29 cellular contexts compared by ENCODE assay signal in the genomic region with DNA sequence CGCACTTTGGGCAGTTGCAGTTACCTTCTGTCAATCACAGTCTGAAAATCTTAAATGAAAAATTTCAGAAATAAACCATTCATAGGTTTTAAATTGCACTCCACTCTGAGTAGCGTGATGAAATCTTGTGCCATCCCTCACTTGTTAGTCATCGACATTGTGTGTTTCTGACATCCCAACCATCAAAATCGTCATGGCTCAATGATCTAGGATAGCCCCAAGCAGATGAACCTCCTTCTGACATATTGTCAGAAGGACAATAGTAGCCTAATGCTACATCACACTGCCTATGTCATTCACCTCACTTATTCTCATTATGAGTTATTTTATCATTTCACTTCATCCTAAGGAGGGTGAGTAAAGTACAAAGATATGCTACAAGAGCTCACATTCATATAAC.
DNase-seq lines count a peak whose midpoint lies in the region; ATAC-seq, FAIRE-seq and TF ChIP-seq lines count a peak whose summit lies in the region.
"Had no signal": no experiment of that assay in that cellular context is flagged by ENCODE, and none has a peak within 500 bp of the region (broad histone marks: within the 10 kb centered on the region; RNA-seq: fewer than 3 reads in every experiment).

No MANE protein-coding gene starts in this region.

- no TSS peak for BruUV-seq in HepG2 (replicated peaks; lab: Mats Ljungman, UMichigan)

- in situ Hi-C loops in HepG2 (cut with HindIII; ENCODE audit: extremely low pct_ligation_motif_present, low pct_unique_long_range_greater_than_20kb): no loop called here

- peaks cover 2% of the 10 kb centered on the region for H3K4me1 Mint-ChIP-seq in activated CD8-positive, alpha-beta memory T cell treated with anti-CD3 and anti-CD28 coated beads, Interleukin-2, amount 10 ng/mL, durations not matched to agents 7 days and 5 days

- intact Hi-C loops in HepG2 (cut with micrococcal nuclease; ENCODE audit: unreplicated experiment): no loop called here
- intact Hi-C loops in right lobe of liver (cut with DNase I): no loop called here

- H3K9ac ChIP-seq in HepG2 (ENCODE audit: insufficient read depth, low read depth, low read length): no peak overlapping the region

- H3K9me3 Mint-ChIP-seq in activated CD8-positive, alpha-beta memory T cell treated with anti-CD3 and anti-CD28 coated beads, Interleukin-2, amount 10 ng/mL, durations not matched to agents 7 days and 5 days (ENCODE audit: low read depth): no peaks in the 10 kb centered on the region
- H3K9me3 Mint-ChIP-seq: activated CD4-positive, alpha-beta memory T cell treated with anti-CD3 and anti-CD28 coated beads for 36 hours; activated naive CD8-positive, alpha-beta T cell treated with anti-CD3 and anti-CD28 coated beads, Interleukin-2, amount 10 ng/mL, durations not matched to agents 7 days and 5 days; T-cell had no signal

- H3K4me3 ChIP-seq in HepG2 (replicated peaks in 1 of 3; ENCODE audit: insufficient read depth in 1 of 3, low read depth in 2 of 3, low read length in 3 of 3): no peak overlapping the region
- no peak overlapping the region for H3K4me3 ChIP-seq in right lobe of liver
- H3K4me3 ChIP-seq in bronchial epithelial cell (ENCODE audit: low read depth, low read length): no peak overlapping the region
- no peak overlapping the region for H3K4me3 ChIP-seq in right atrium auricular region
- H3K4me3 ChIP-seq: A549, GM12878, heart left ventricle, psoas muscle, SJSA1, smooth muscle cell had no signal

- no peaks in the 10 kb centered on the region for H3K9me3 ChIP-seq in HepG2 (ENCODE audit: low read length)
- no peaks in the 10 kb centered on the region for H3K9me3 ChIP-seq in right lobe of liver
- H3K9me3 ChIP-seq in right atrium auricular region: no peaks in the 10 kb centered on the region
- H3K9me3 ChIP-seq: A549, Caco-2, heart left ventricle, neutrophil, psoas muscle, SJSA1 had no signal

- TF ChIP-seq POLR2A in HepG2 (IDR thresholded peaks at IDR 0.05; ENCODE audit: insufficient read depth in 1 of 2, low read depth in 2 of 2, low read length in 2 of 2) (no peak), right lobe of liver (IDR thresholded peaks at IDR 0.05) (no peak)

- no peak overlapping the region for H3K4me2 ChIP-seq in HepG2 (ENCODE audit: low read depth, low read length)
- H3K4me2 ChIP-seq: A549, smooth muscle cell had no signal

- no peak overlapping the region for H3K4me3 Mint-ChIP-seq in activated CD8-positive, alpha-beta memory T cell treated with anti-CD3 and anti-CD28 coated beads, Interleukin-2, amount 10 ng/mL, durations not matched to agents 7 days and 5 days
- H3K4me3 Mint-ChIP-seq: activated CD4-positive, alpha-beta memory T cell treated with anti-CD3 and anti-CD28 coated beads for 36 hours; activated naive CD8-positive, alpha-beta T cell treated with anti-CD3 and anti-CD28 coated beads, Interleukin-2, amount 10 ng/mL, durations not matched to agents 7 days and 5 days; T-cell had no signal

- POLR2A ChIA-PET in HepG2 (lab: Yijun Ruan, JAX): no interaction called here

- H3K36me3 Mint-ChIP-seq in activated CD8-positive, alpha-beta memory T cell treated with anti-CD3 and anti-CD28 coated beads, Interleukin-2, amount 10 ng/mL, durations not matched to agents 7 days and 5 days: no peaks in the 10 kb centered on the region
- H3K36me3 Mint-ChIP-seq: activated CD4-positive, alpha-beta memory T cell treated with anti-CD3 and anti-CD28 coated beads for 36 hours; activated naive CD8-positive, alpha-beta T cell treated with anti-CD3 and anti-CD28 coated beads, Interleukin-2, amount 10 ng/mL, durations not matched to agents 7 days and 5 days; T-cell had no signal

- no peak for TF ChIP-seq CTCF in HepG2 (CRISPR knock-in tag; IDR thresholded peaks at IDR 0.05)
- TF ChIP-seq CTCF in right lobe of liver (IDR thresholded peaks at IDR 0.05): no peak
- no peak for TF ChIP-seq CTCF in bronchial epithelial cell (IDR thresholded peaks at IDR 0.05; ENCODE audit: insufficient read depth, low read length, severe bottlenecking)
- no peak for TF ChIP-seq CTCF in right atrium auricular region (IDR thresholded peaks at IDR 0.05)

- ATAC-seq in HepG2: no peak
- ATAC-seq in right lobe of liver: no peak
- no peak for ATAC-seq in GM18907 (IDR thresholded peaks at IDR 0.05; ENCODE audit: unreplicated experiment)
- no peak for ATAC-seq in activated CD8-positive, alpha-beta memory T cell treated with anti-CD3 and anti-CD28 coated beads, Interleukin-2, amount 10 ng/mL, durations not matched to agents 7 days and 5 days
- ATAC-seq: A549; activated CD4-positive, CD25-positive, alpha-beta regulatory T cell treated with anti-CD3 and anti-CD28 coated beads, Interleukin-2, amount 50 U/mL, for 24 hours; GM12878; heart left ventricle; left lobe of liver; psoas muscle; T-cell had no signal

- CTCF ChIA-PET in HepG2 (lab: Yijun Ruan, JAX; ENCODE audit: low intra/inter-chr PET ratio, low total read pairs): no interaction called here
- CTCF ChIA-PET in activated CD8-positive, alpha-beta memory T cell treated with anti-CD3 and anti-CD28 coated beads, Interleukin-2, amount 10 ng/mL, durations not matched to agents 7 days and 5 days (lab: Charles Lee): interaction anchor here (0.7 kb wide), 1 partner anchor 21 kb away, joined by 3 read pairs; no protein-coding TSS in a partner anchor

- H2AFZ ChIP-seq in HepG2 (ENCODE audit: low read length): no peak overlapping the region

- no peak overlapping the region for H3K27ac ChIP-seq in HepG2 (ENCODE audit: extremely low read length, insufficient read depth, low read length)
- H3K27ac ChIP-seq in right lobe of liver: no peak overlapping the region
- no peak overlapping the region for H3K27ac ChIP-seq in right atrium auricular region
- H3K27ac ChIP-seq: A549, heart left ventricle, neutrophil, psoas muscle, SJSA1 had no signal

- H3K79me2 ChIP-seq in HepG2 (ENCODE audit: insufficient read depth, low read length): no peaks in the 10 kb centered on the region

- H3K36me3 ChIP-seq in HepG2 (replicated peaks in 1 of 2; ENCODE audit: control insufficient read depth in 1 of 2, insufficient read depth in 2 of 2, low read length in 2 of 2) (peaks cover 10 to 24% of the 10 kb centered on the region in 2 experiments; a peak in 4 of 5 replicates), right lobe of liver (no peaks in the 10 kb centered on the region), bronchial epithelial cell (ENCODE audit: control insufficient read depth, insufficient read depth, low read length) (no peaks in the 10 kb centered on the region), right atrium auricular region (no peaks in the 10 kb centered on the region)
- H3K36me3 ChIP-seq: heart left ventricle, neutrophil, SJSA1 had no signal

- DNase-seq in HepG2 (ENCODE audit: low spot score) (no peak), right lobe of liver (no peak), bronchial epithelial cell (ENCODE audit: low read depth) (peak; percentile 59), iris pigment epithelial cell (ENCODE audit: low read depth) (peak; percentile 73), NCI-H2081 (lab: John Stamatoyannopoulos, UW) (no peak), right atrium auricular region (ENCODE audit: low spot score) (no peak)
- no peak for DNase-seq in activated CD8-positive, alpha-beta memory T cell treated with anti-CD3 and anti-CD28 coated beads, Interleukin-2, amount 10 ng/mL, durations not matched to agents 7 days and 5 days
- DNase-seq: activated CD4-positive, alpha-beta memory T cell treated with anti-CD3 and anti-CD28 coated beads for 36 hours; activated effector memory CD4-positive, alpha-beta T cell treated with anti-CD3 and anti-CD28 coated beads, Interleukin-2, amount 50 U/mL, for 16 hours; activated naive CD8-positive, alpha-beta T cell treated with anti-CD3 and anti-CD28 coated beads, Interleukin-2, amount 10 ng/mL, durations not matched to agents 7 days and 5 days; Caco-2; DND-41; effector CD8-positive, alpha-beta T cell; heart left ventricle; mesendoderm; NCI-H1105 treated with DMSO at 0.1 percent for 48 hours; NCI-H2081 treated with DMSO at 0.1 percent for 48 hours; NCI-H446; psoas muscle; stimulated activated CD4-positive, alpha-beta T cell treated with anti-CD3 and anti-CD28 coated beads, Interleukin-2, amount 100 ng/mL, for 24 hours; T-cell had no signal

- over 99% methylated on average over 4 of the region's 4 CpGs for WGBS in HepG2 (ENCODE audit: low lambda C conversion rate)
- 88% methylated on average over 4 of the region's 4 CpGs for WGBS in right lobe of liver (ENCODE audit: insufficient coverage, low coverage, low lambda C conversion rate, missing lambda C conversion rate)

- TF ChIP-seq EP300 in HepG2 (IDR thresholded peaks at IDR 0.05; ENCODE audit: low read depth in 2 of 2, low read length in 2 of 2) (no peak), HepG2 (CRISPR knock-in tag; IDR thresholded peaks at IDR 0.05; ENCODE audit: borderline replicate concordance) (no peak)

- H3K27me3 Mint-ChIP-seq in activated CD8-positive, alpha-beta memory T cell treated with anti-CD3 and anti-CD28 coated beads, Interleukin-2, amount 10 ng/mL, durations not matched to agents 7 days and 5 days: no peaks in the 10 kb centered on the region
- H3K27me3 Mint-ChIP-seq: activated CD4-positive, alpha-beta memory T cell treated with anti-CD3 and anti-CD28 coated beads for 36 hours; activated naive CD8-positive, alpha-beta T cell treated with anti-CD3 and anti-CD28 coated beads, Interleukin-2, amount 10 ng/mL, durations not matched to agents 7 days and 5 days; T-cell had no signal

- H3K27ac Mint-ChIP-seq in activated CD8-positive, alpha-beta memory T cell treated with anti-CD3 and anti-CD28 coated beads, Interleukin-2, amount 10 ng/mL, durations not matched to agents 7 days and 5 days: no peak overlapping the region
- H3K27ac Mint-ChIP-seq: activated CD4-positive, alpha-beta memory T cell treated with anti-CD3 and anti-CD28 coated beads for 36 hours; activated naive CD8-positive, alpha-beta T cell treated with anti-CD3 and anti-CD28 coated beads, Interleukin-2, amount 10 ng/mL, durations not matched to agents 7 days and 5 days; T-cell had no signal

- no peak for TF ChIP-seq RAD21 in HepG2 (CRISPR knock-in tag; IDR thresholded peaks at IDR 0.05)

- H3K27me3 ChIP-seq in HepG2 (ENCODE audit: control insufficient read depth in 1 of 2, insufficient read depth in 2 of 2, low read length in 2 of 2) (no peaks in the 10 kb centered on the region), right lobe of liver (no peaks in the 10 kb centered on the region), bronchial epithelial cell (ENCODE audit: control insufficient read depth, insufficient read depth, low read length) (no peaks in the 10 kb centered on the region), right atrium auricular region (no peaks in the 10 kb centered on the region)
- H3K27me3 ChIP-seq: heart left ventricle, neutrophil, SJSA1 had no signal

- H3K4me1 ChIP-seq in HepG2 (ENCODE audit: insufficient read depth, low read length) (peaks cover 10% of the 10 kb centered on the region), right lobe of liver (no peaks in the 10 kb centered on the region), right atrium auricular region (peaks cover 0 to 11% of the 10 kb centered on the region in 2 donors)
- H3K4me1 ChIP-seq: A549, Caco-2, psoas muscle, SJSA1 had no signal

- H4K20me1 ChIP-seq in HepG2 (ENCODE audit: insufficient read depth, low read length): no peaks in the 10 kb centered on the region

- FAIRE-seq in HepG2 (lab: Jason Lieb, UNC): no peak
- peak; percentile 88 for FAIRE-seq in bronchial epithelial cell (lab: Jason Lieb, UNC)
- FAIRE-seq: A549, GM12878 had no signal

TF ChIP-seq in HepG2, 621 proteins besides CTCF, POLR2A, EP300 and RAD21 (continues in another document):
- no peak for TF ChIP-seq ZNF790 (CRISPR knock-in tag; IDR thresholded peaks at IDR 0.05; ENCODE audit: borderline replicate concordance)

Comparison
In these comparisons a context has a peak if more than half of its experiments do, and no peak if none do; other contexts are left out.
1. DNase-seq: peak in bronchial epithelial cell (single experiment) and iris pigment epithelial cell (single experiment); none in HepG2 (single experiment), right lobe of liver (0 of 3), activated CD8-positive, alpha-beta memory T cell treated with anti-CD3 and anti-CD28 coated beads, Interleukin-2, amount 10 ng/mL, durations not matched to agents 7 days and 5 days (single experiment), NCI-H2081 (0 of 2) and right atrium auricular region (single experiment).